In the genomic region with DNA sequence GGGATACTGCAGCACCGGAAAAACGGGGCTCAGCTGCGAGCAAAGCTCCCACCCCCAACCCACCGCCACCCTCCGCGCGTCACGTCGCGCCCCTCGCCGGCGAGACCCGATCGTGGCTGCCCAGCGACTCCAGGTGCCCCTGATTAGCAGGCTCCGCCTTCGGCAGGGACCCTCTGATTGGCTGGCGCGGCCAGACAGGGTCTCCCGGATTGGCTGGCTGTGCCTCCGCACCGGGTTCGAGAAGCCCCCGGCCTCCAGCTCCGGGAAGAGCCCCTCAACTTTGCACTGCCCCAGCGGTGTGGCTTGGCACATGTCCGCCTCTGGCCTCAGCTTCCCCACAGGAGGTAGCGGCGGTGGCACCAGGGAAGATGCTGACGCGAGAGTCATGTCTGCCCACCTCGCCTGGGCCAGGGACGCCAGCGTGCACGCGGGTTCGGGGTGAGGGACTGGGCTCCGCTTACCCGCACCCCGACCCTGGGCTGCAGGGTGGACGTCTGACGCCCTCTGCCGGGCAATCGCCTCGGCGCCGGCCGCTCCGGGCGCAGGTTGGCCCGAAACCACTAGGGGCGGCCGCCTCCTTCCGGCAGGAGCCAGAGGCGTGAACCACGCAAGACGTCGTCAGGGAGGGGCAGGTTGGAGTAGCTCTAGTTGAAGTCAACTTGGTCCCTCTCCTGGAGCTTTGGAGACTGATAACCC, we compare ENCODE assay signal across 8 cellular contexts. TPM values are rescaled to one million over a fixed set of nuclear protein-coding genes. Genes with fewer than 3 reads are reported as not detected.
DNase-seq lines count a peak whose midpoint lies in the region; ATAC-seq and TF ChIP-seq lines count a peak whose summit lies in the region.

No MANE protein-coding gene starts in this region.

- H2AFZ ChIP-seq in MM.1S (ENCODE audit: low read length): peak overlapping the region; percentile 67

- H3K27ac ChIP-seq in MM.1S (ENCODE audit: low read length) (peak overlapping the region; percentile 40; the same call in 1 of the 2 replicates), cardiac muscle cell (peak overlapping the region; percentile 49), upper lobe of left lung (peak overlapping the region; percentile 81 to 97 (median 88))

- peaks cover 34% of the 10 kb centered on the region for H3K36me3 Mint-ChIP-seq in activated naive CD8-positive, alpha-beta T cell treated with anti-CD3 and anti-CD28 coated beads for 36 hours

- peak overlapping the region; percentile 64 for H3K4me3 ChIP-seq in MM.1S (ENCODE audit: low read length)
- H3K4me3 ChIP-seq in cardiac muscle cell: peak overlapping the region; percentile 43
- H3K4me3 ChIP-seq in upper lobe of left lung: peak overlapping the region; percentile 43 to 62 (median 57)

- no peak for TF ChIP-seq EP300 in upper lobe of left lung (IDR thresholded peaks at IDR 0.05)

- DNase-seq in GM04504 (ENCODE audit: low read depth): peak; percentile 78
- peak; percentile 93 for DNase-seq in HCEC 1CT
- DNase-seq in MM.1S: peak; percentile 85
- peak; percentile 51 for DNase-seq in SKM-1 (lab: John Stamatoyannopoulos, UW; ENCODE audit: unreplicated experiment)
- peak; percentile 98 for DNase-seq in activated naive CD8-positive, alpha-beta T cell treated with anti-CD3 and anti-CD28 coated beads for 36 hours
- peak; percentile 91 to 94 for DNase-seq in cardiac muscle cell (ENCODE audit: low read depth in 1 of 2, low spot score in 1 of 2)
- DNase-seq in posterior cingulate gyrus: peak; percentile 80 to 98 (median 86)
- peak; percentile 96 to 98 for DNase-seq in upper lobe of left lung

- peaks cover 24% of the 10 kb centered on the region for H3K4me1 ChIP-seq in MM.1S (ENCODE audit: low read length)
- H3K4me1 ChIP-seq in cardiac muscle cell (ENCODE audit: low read depth): peaks cover 38% of the 10 kb centered on the region
- H3K4me1 ChIP-seq in upper lobe of left lung: peaks cover 75 to 99% (median 95%) of the 10 kb centered on the region in 4 donors

- H3K9me3 ChIP-seq in MM.1S (replicated peaks; ENCODE audit: insufficient read depth, low read length): no peaks in the 10 kb centered on the region
- H3K9me3 ChIP-seq in cardiac muscle cell (ENCODE audit: low read depth): no peaks in the 10 kb centered on the region
- H3K9me3 ChIP-seq in upper lobe of left lung: no peaks in the 10 kb centered on the region

- no peaks in the 10 kb centered on the region for H3K9me3 Mint-ChIP-seq in activated naive CD8-positive, alpha-beta T cell treated with anti-CD3 and anti-CD28 coated beads for 36 hours

- peak overlapping the region; percentile 40; the same call in 1 of the 2 replicates for H3K9ac ChIP-seq in MM.1S (ENCODE audit: low read length)

- H3K4me2 ChIP-seq in MM.1S (ENCODE audit: low read depth, low read length): peak overlapping the region; percentile 91

- H3K79me2 ChIP-seq in MM.1S (ENCODE audit: low read length): peaks cover 21% of the 10 kb centered on the region

- H3F3A ChIP-seq in MM.1S (ENCODE audit: insufficient read depth, low read length): no peaks in the 10 kb centered on the region

- H3K36me3 ChIP-seq in MM.1S (replicated peaks; ENCODE audit: insufficient read depth, low read length) (no peaks in the 10 kb centered on the region), cardiac muscle cell (peaks cover 3% of the 10 kb centered on the region), upper lobe of left lung (peaks cover 0 to 13% (median 11%) of the 10 kb centered on the region in 4 donors)

- H3K9me2 ChIP-seq in MM.1S (replicated peaks; ENCODE audit: insufficient read depth, low read length): no peaks in the 10 kb centered on the region

- H3K4me1 Mint-ChIP-seq in activated naive CD8-positive, alpha-beta T cell treated with anti-CD3 and anti-CD28 coated beads for 36 hours: peaks cover 61% of the 10 kb centered on the region

- TF ChIP-seq CTCF in MM.1S (IDR thresholded peaks at IDR 0.05; ENCODE audit: low read length) (peak; percentile 96), cardiac muscle cell (IDR thresholded peaks at IDR 0.05; ENCODE audit: low read depth, low read length) (peak; percentile 97), upper lobe of left lung (IDR thresholded peaks at IDR 0.05) (peak; percentile 100)

- H3K27ac Mint-ChIP-seq in activated naive CD8-positive, alpha-beta T cell treated with anti-CD3 and anti-CD28 coated beads for 36 hours: peak overlapping the region; percentile 92

- H3K4me3 Mint-ChIP-seq in activated naive CD8-positive, alpha-beta T cell treated with anti-CD3 and anti-CD28 coated beads for 36 hours: peak overlapping the region; percentile 96

- peak in 1 of 4 donors; percentile 32 for TF ChIP-seq POLR2A in upper lobe of left lung (IDR thresholded peaks at IDR 0.05)

- 0% methylated on average over 3 to 7 of the region's 59 CpGs for WGBS in upper lobe of left lung, 2 donors

- intact Hi-C loops in posterior cingulate gyrus (cut with DNase I): loop anchor here (1.0 to 2.0 kb wide), 2 partner anchors 95 to 97 kb away; a partner anchor contains a TSS

- H3K27me3 ChIP-seq in MM.1S (replicated peaks; ENCODE audit: insufficient read depth, low read length) (no peaks in the 10 kb centered on the region), cardiac muscle cell (no peaks in the 10 kb centered on the region), upper lobe of left lung (no peaks in the 10 kb centered on the region)

- H4K20me1 ChIP-seq in MM.1S (ENCODE audit: insufficient read depth, low read length): no peaks in the 10 kb centered on the region

- peak; percentile 93 for ATAC-seq in upper lobe of left lung (ENCODE audit: low FRiP score in 2 of 2)

- no peaks in the 10 kb centered on the region for H3K27me3 Mint-ChIP-seq in activated naive CD8-positive, alpha-beta T cell treated with anti-CD3 and anti-CD28 coated beads for 36 hours

RNA-seq across cellular contexts. Expression of a gene that starts 0.5 kb away (rescaled TPM):
- 10 to 100 TPM; 78.6 to 85.5 TPM for total RNA-seq in activated naive CD8-positive, alpha-beta T cell treated with anti-CD3 and anti-CD28 coated beads for 36 hours
- total RNA-seq in cardiac muscle cell (30.0 and 56.3 TPM in 2 replicates), upper lobe of left lung (100 to 1,000 TPM in 2 of 6 donors, 10 to 100 TPM in 4; 33.5 to 145 (median 45.5) TPM)
- polyA plus RNA-seq in cardiac muscle cell: 21.5 and 27.4 TPM in 2 replicates

RNA-seq across cellular contexts. Expression of a gene that starts 9.8 kb away (rescaled TPM):
- 10 to 100 TPM; 15.0 to 15.6 TPM for total RNA-seq in activated naive CD8-positive, alpha-beta T cell treated with anti-CD3 and anti-CD28 coated beads for 36 hours
- total RNA-seq in cardiac muscle cell: 8.0 and 15.1 TPM in 2 replicates
- polyA plus RNA-seq in cardiac muscle cell: 2.4 and 3.8 TPM in 2 replicates
- total RNA-seq in upper lobe of left lung: 10 to 100 TPM in 5 of 6 donors, 1 to 10 TPM in 1; 9.3 to 47.1 (median 20.4) TPM

Comparison
In these comparisons a context has a peak if more than half of its experiments do, and no peak if none do; other contexts are left out.
1. Peak in every context shown above with its lines: DNase-seq, ATAC-seq, H3K4me3 ChIP-seq and H3K27ac ChIP-seq.